ENCODE assay signal across 8 cellular contexts in the genomic region with DNA sequence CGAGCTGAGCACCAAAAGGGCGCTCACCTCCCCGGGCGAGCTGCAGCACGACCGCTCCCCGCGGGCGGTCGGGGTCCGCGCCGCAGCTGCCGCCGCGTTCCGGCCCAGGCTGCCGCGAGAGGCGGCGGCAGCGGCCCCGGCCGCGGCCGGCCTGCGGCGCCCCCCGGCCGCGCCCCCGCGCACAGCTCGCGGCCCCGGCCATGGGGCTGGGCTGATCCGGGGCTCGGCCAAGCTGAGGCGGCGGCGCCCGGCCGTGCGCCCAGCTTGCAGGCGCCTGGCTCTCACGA. TPM values are rescaled to one million over a fixed set of nuclear protein-coding genes. Genes with fewer than 3 reads are reported as not detected.
A peak's percentile ranks its signal among the peaks of the same experiment; 100 is the strongest.
DNase-seq lines count a peak whose midpoint lies in the region; ATAC-seq and TF ChIP-seq lines count a peak whose summit lies in the region.

No MANE protein-coding gene starts in this region.

- H3K4me3 ChIP-seq in AG04450 (ENCODE audit: low read depth, low read length) (peak overlapping the region; percentile 77), astrocyte of the spinal cord (ENCODE audit: low read depth, low read length) (peak overlapping the region; percentile 75), lower leg skin (ENCODE audit: low read depth, poor library complexity, severe bottlenecking) (peak overlapping the region; percentile 72), upper lobe of right lung (peak overlapping the region; percentile 71)

- H3K4me1 ChIP-seq in upper lobe of right lung: peaks cover 29% of the 10 kb centered on the region

- peaks cover 2% of the 10 kb centered on the region for H3K27me3 ChIP-seq in AG04450 (ENCODE audit: control insufficient read depth, insufficient read depth, low read length)
- H3K27me3 ChIP-seq in upper lobe of right lung: no peaks in the 10 kb centered on the region

- TF ChIP-seq POLR2A in lower leg skin (IDR thresholded peaks at IDR 0.05): no peak

- TF ChIP-seq CTCF in AG04450 (IDR thresholded peaks at IDR 0.05; ENCODE audit: low read depth, low read length): no peak
- no peak for TF ChIP-seq CTCF in astrocyte of the spinal cord (IDR thresholded peaks at IDR 0.05; ENCODE audit: low read depth, low read length)
- no peak for TF ChIP-seq CTCF in lower leg skin (IDR thresholded peaks at IDR 0.05)
- no peak for TF ChIP-seq CTCF in upper lobe of right lung (IDR thresholded peaks at IDR 0.05)

- intact Hi-C loops in lower leg skin (cut with DNase I; ENCODE audit: low total_unique reads): no loop called here
- intact Hi-C loops in upper lobe of right lung (cut with DNase I): no loop called here

- H3K36me3 ChIP-seq in upper lobe of right lung: no peaks in the 10 kb centered on the region

- DNase-seq in AG04450 (ENCODE audit: low read depth, low spot score): no peak
- no peak for DNase-seq in astrocyte of the spinal cord (ENCODE audit: low read depth, low spot score)
- no peak for DNase-seq in lower leg skin (ENCODE audit: low spot score in 2 of 2)
- peak; percentile 69 for DNase-seq in upper lobe of right lung
- DNase-seq in pons (ENCODE audit: low spot score): no peak
- DNase-seq in NCI-H2196 (lab: John Stamatoyannopoulos, UW; ENCODE audit: unreplicated experiment): no peak

- no peaks in the 10 kb centered on the region for H3K9me3 ChIP-seq in AG04450 (ENCODE audit: control insufficient read depth, insufficient read depth, low read length)
- no peaks in the 10 kb centered on the region for H3K9me3 ChIP-seq in upper lobe of right lung

- no peak overlapping the region for H3K27ac ChIP-seq in AG04450 (ENCODE audit: low read depth, low read length)
- H3K27ac ChIP-seq in upper lobe of right lung: peak overlapping the region; percentile 71

- in situ Hi-C loops in astrocyte of the spinal cord (cut with HindIII; ENCODE audit: low sequenced_read_pairs): no loop called here

- POLR2A ChIA-PET in AG04450 (lab: Yijun Ruan, JAX): interaction anchor here (0.5 to 1.6 kb wide), 5 partner anchors 26 to 360 kb away, joined by 3 to 6 read pairs (median 3); a partner anchor contains a TSS

- ATAC-seq in GM19455 (IDR thresholded peaks at IDR 0.05; ENCODE audit: unreplicated experiment): peak; percentile 34
- ATAC-seq in HG03520 (IDR thresholded peaks at IDR 0.05; ENCODE audit: unreplicated experiment): peak; percentile 25
- ATAC-seq in upper lobe of right lung: peak; percentile 16

- CTCF ChIA-PET in AG04450 (lab: Charles Lee): interaction anchor here (0.6 to 3.1 kb wide), 25 partner anchors 9 to 181 kb away, joined by 3 to 60 read pairs (median 4); no protein-coding TSS in a partner anchor

- WGBS in lower leg skin, 2 donors: 0% methylated on average over 1 to 32 of the region's 46 CpGs

RNA-seq across cellular contexts. Expression of a gene that starts 0.2 kb away (rescaled TPM):
- polyA plus RNA-seq in AG04450 (2011; rRNA removed): 4.4 and 6.1 TPM in 2 replicates
- 4.0 and 6.3 TPM in 2 replicates for polyA minus RNA-seq in AG04450 (2011; rRNA and poly(A)+ RNA removed)
- total RNA-seq in lower leg skin (1 to 10 TPM; 4.8 to 7.3 (median 5.5) TPM), upper lobe of right lung (12.7 TPM)
